Comparison of ENCODE assay signal across 21 cellular contexts in genomic region chr3:69491980-69492379, GRCh38.
"Had no signal": no experiment of that assay in that cellular context is flagged by ENCODE, and none has a peak within 500 bp of the region (broad histone marks: within the 10 kb centered on the region; RNA-seq: fewer than 3 reads in every experiment).

No MANE protein-coding gene starts in this region.

- H3K27ac ChIP-seq: adrenal gland, foreskin keratinocyte, neutrophil, parathyroid adenoma, tibial artery, vagina, VCaP had no signal

- H3K4me3 ChIP-seq: adrenal gland, mucosa of descending colon, tibial artery, vagina had no signal

- DNase-seq: activated CD4-positive, alpha-beta memory T cell treated with anti-CD3 and anti-CD28 coated beads for 36 hours; activated CD8-positive, alpha-beta memory T cell treated with anti-CD3 and anti-CD28 coated beads, Interleukin-2, amount 10 ng/mL, durations not matched to agents 7 days and 5 days; activated naive CD4-positive, alpha-beta T cell treated with anti-CD3 and anti-CD28 coated beads, Interleukin-2, amount 50 U/mL, for 16 hours; activated T-cell treated with anti-CD3 and anti-CD28 coated beads, Interleukin-2, amount 50 U/mL, for 1 hour; adrenal gland; effector memory CD4-positive, alpha-beta T cell; foreskin keratinocyte; glutamatergic neuron; immature natural killer cell; mammary epithelial cell; mucosa of descending colon; naive thymus-derived CD4-positive, alpha-beta T cell; retina; stimulated activated CD4-positive, alpha-beta T cell treated with anti-CD3 and anti-CD28 coated beads, Interleukin-2, amount 100 ng/mL, for 48 hours; stimulated activated naive B cell treated with anti-CD40 and anti-IgM and Interleukin-4, amounts not matched to agents 10 μg/mL and 1 μg/mL and 100 μg/mL, for 72 hours; T-helper 9 cell; tibial artery had no signal

- H3K4me1 ChIP-seq: adrenal gland, foreskin keratinocyte, parathyroid adenoma, tibial artery, vagina had no signal

- H3K27me3 ChIP-seq: adrenal gland, foreskin keratinocyte, neutrophil, tibial artery, vagina had no signal

- ATAC-seq: activated CD8-positive, alpha-beta memory T cell treated with anti-CD3 and anti-CD28 coated beads, Interleukin-2, amount 10 ng/mL, durations not matched to agents 7 days and 5 days; foreskin keratinocyte; mucosa of descending colon; naive thymus-derived CD4-positive, alpha-beta T cell; stimulated activated naive B cell treated with anti-CD40 and anti-IgM and Interleukin-4, amounts not matched to agents 10 μg/mL and 1 μg/mL and 100 μg/mL, for 72 hours had no signal

- H3K36me3 ChIP-seq: adrenal gland, neutrophil, tibial artery, vagina had no signal

- H3K9me3 ChIP-seq: adrenal gland, mucosa of descending colon, neutrophil, tibial artery, vagina had no signal
